Comparison of ENCODE assay signal across 10 cellular contexts in genomic region chr4:109389367-109390118, GRCh38. TPM values are rescaled to one million over a fixed set of nuclear protein-coding genes. Genes with fewer than 3 reads are reported as not detected.
A peak's percentile ranks its signal among the peaks of the same experiment; 100 is the strongest.
DNase-seq lines count a peak whose midpoint lies in the region; ATAC-seq, FAIRE-seq and TF ChIP-seq lines count a peak whose summit lies in the region.
"Had no signal": no experiment of that assay in that cellular context is flagged by ENCODE, and none has a peak within 500 bp of the region (broad histone marks: within the 10 kb centered on the region; RNA-seq: fewer than 3 reads in every experiment).

No MANE protein-coding gene starts in this region.

- H3K27ac ChIP-seq in HepG2 (ENCODE audit: extremely low read length, insufficient read depth, low read length) (no peak overlapping the region), right lobe of liver (no peak overlapping the region), left lung (no peak overlapping the region)
- H3K27ac ChIP-seq: epithelial cell of prostate had no signal

- no TSS peak for BruUV-seq in HepG2 (replicated peaks; lab: Mats Ljungman, UMichigan)

- H3K27ac Mint-ChIP-seq in brain, result peak overlapping the region in 3 of 5 experiments; percentile 31 to 88 (median 56)
- no peak overlapping the region for H3K27ac Mint-ChIP-seq in stimulated activated effector memory CD8-positive, alpha-beta T cell treated with anti-CD3 and anti-CD28 coated beads, Interleukin-12 subunit alpha, Interleukin-12 subunit beta, amount 100 ng/mL, for 72 hours

- intact Hi-C loops in HepG2 (cut with micrococcal nuclease; ENCODE audit: unreplicated experiment) (no loop called here), right lobe of liver (cut with DNase I) (no loop called here), left lung (cut with DNase I) (no loop called here)

- H3K36me3 ChIP-seq in HepG2 (replicated peaks in 1 of 2; ENCODE audit: control insufficient read depth in 1 of 2, insufficient read depth in 2 of 2, low read length in 2 of 2), result no peaks in the 10 kb centered on the region
- no peaks in the 10 kb centered on the region for H3K36me3 ChIP-seq in right lobe of liver
- H3K36me3 ChIP-seq in left lung, result no peaks in the 10 kb centered on the region

- no peak for TF ChIP-seq EP300 in HepG2 (IDR thresholded peaks at IDR 0.05; ENCODE audit: low read depth in 2 of 2, low read length in 2 of 2)
- no peak for TF ChIP-seq EP300 in HepG2 (CRISPR knock-in tag; IDR thresholded peaks at IDR 0.05; ENCODE audit: borderline replicate concordance)

- H3K27me3 Mint-ChIP-seq in brain, result peaks cover 4% of the 10 kb centered on the region

- H3K9ac ChIP-seq in HepG2 (ENCODE audit: insufficient read depth, low read depth, low read length), result no peak overlapping the region

- TF ChIP-seq POLR2A in HepG2 (IDR thresholded peaks at IDR 0.05; ENCODE audit: insufficient read depth in 1 of 2, low read depth in 2 of 2, low read length in 2 of 2) (no peak), right lobe of liver (IDR thresholded peaks at IDR 0.05) (no peak)

- no peaks in the 10 kb centered on the region for H4K20me1 ChIP-seq in HepG2 (ENCODE audit: insufficient read depth, low read length)

- H3K4me3 Mint-ChIP-seq in brain, result peak overlapping the region in 2 of 5 experiments; percentile 24 to 44
- H3K4me3 Mint-ChIP-seq in stimulated activated effector memory CD8-positive, alpha-beta T cell treated with anti-CD3 and anti-CD28 coated beads, Interleukin-12 subunit alpha, Interleukin-12 subunit beta, amount 100 ng/mL, for 72 hours, result no peak overlapping the region

- no peaks in the 10 kb centered on the region for H3K9me3 ChIP-seq in HepG2 (ENCODE audit: low read length)
- no peaks in the 10 kb centered on the region for H3K9me3 ChIP-seq in right lobe of liver
- H3K9me3 ChIP-seq in left lung, result no peaks in the 10 kb centered on the region

- no peak for TF ChIP-seq RAD21 in HepG2 (CRISPR knock-in tag; IDR thresholded peaks at IDR 0.05)

- H3K4me1 Mint-ChIP-seq in brain, result peaks cover 42% of the 10 kb centered on the region
- no peaks in the 10 kb centered on the region for H3K4me1 Mint-ChIP-seq in stimulated activated effector memory CD8-positive, alpha-beta T cell treated with anti-CD3 and anti-CD28 coated beads, Interleukin-12 subunit alpha, Interleukin-12 subunit beta, amount 100 ng/mL, for 72 hours

- H3K27me3 ChIP-seq in HepG2 (ENCODE audit: control insufficient read depth in 1 of 2, insufficient read depth in 2 of 2, low read length in 2 of 2) (0 out of 5 replicates have a peak, but pooled peaks cover 0 to 1% of the 10 kb centered on the region in 2 experiments), right lobe of liver (no peaks in the 10 kb centered on the region), left lung (no peaks in the 10 kb centered on the region)

- no peak for FAIRE-seq in HepG2 (lab: Jason Lieb, UNC)

- no peaks in the 10 kb centered on the region for H3K36me3 Mint-ChIP-seq in brain
- H3K36me3 Mint-ChIP-seq in stimulated activated effector memory CD8-positive, alpha-beta T cell treated with anti-CD3 and anti-CD28 coated beads, Interleukin-12 subunit alpha, Interleukin-12 subunit beta, amount 100 ng/mL, for 72 hours, result no peaks in the 10 kb centered on the region

- TF ChIP-seq CTCF in HepG2 (CRISPR knock-in tag; IDR thresholded peaks at IDR 0.05) (no peak), right lobe of liver (IDR thresholded peaks at IDR 0.05) (no peak), brain (conservative IDR thresholded peaks at IDR 0.05) (no peak), left lung (IDR thresholded peaks at IDR 0.05) (no peak)

- H3K4me1 ChIP-seq in HepG2 (ENCODE audit: insufficient read depth, low read length), result no peaks in the 10 kb centered on the region
- no peaks in the 10 kb centered on the region for H3K4me1 ChIP-seq in right lobe of liver
- H3K4me1 ChIP-seq in left lung, result no peaks in the 10 kb centered on the region

- CTCF ChIA-PET in HepG2 (lab: Yijun Ruan, JAX; ENCODE audit: low intra/inter-chr PET ratio, low total read pairs), result no interaction called here

- peak; percentile 20 for DNase-seq in HepG2 (ENCODE audit: low spot score)
- no peak for DNase-seq in right lobe of liver
- no peak for DNase-seq in stimulated activated effector memory CD8-positive, alpha-beta T cell treated with anti-CD3 and anti-CD28 coated beads, Interleukin-12 subunit alpha, Interleukin-12 subunit beta, amount 100 ng/mL, for 72 hours (ENCODE audit: low spot score in 2 of 2)
- DNase-seq in left lung, result no peak
- no peak for DNase-seq in inferior parietal cortex (ENCODE audit: extremely low spot score)
- DNase-seq in RKO (ENCODE audit: low spot score), result no peak
- DNase-seq: activated effector memory CD4-positive, alpha-beta T cell treated with anti-CD3 and anti-CD28 coated beads, Interleukin-2, amount 50 U/mL, for 16 hours had no signal

- in situ Hi-C loops in HepG2 (cut with HindIII; ENCODE audit: extremely low pct_ligation_motif_present, low pct_unique_long_range_greater_than_20kb), result no loop called here

- ATAC-seq in HepG2 (peak; percentile 98), right lobe of liver (no peak), HG03095 (IDR thresholded peaks at IDR 0.05; ENCODE audit: unreplicated experiment) (peak; percentile 54), left lung (no peak)
- no peak for ATAC-seq in stimulated activated effector memory CD8-positive, alpha-beta T cell treated with anti-CD3 and anti-CD28 coated beads, Interleukin-12 subunit alpha, Interleukin-12 subunit beta, amount 100 ng/mL, for 72 hours

- WGBS in HepG2 (ENCODE audit: low lambda C conversion rate), result under 1% methylated on average over 7 of the region's 7 CpGs
- 20% methylated on average over 7 of the region's 7 CpGs for WGBS in right lobe of liver (ENCODE audit: insufficient coverage, low coverage, low lambda C conversion rate, missing lambda C conversion rate)

- H3K79me2 ChIP-seq in HepG2 (ENCODE audit: insufficient read depth, low read length), result no peaks in the 10 kb centered on the region

- no peaks in the 10 kb centered on the region for H3K9me3 Mint-ChIP-seq in brain
- H3K9me3 Mint-ChIP-seq in stimulated activated effector memory CD8-positive, alpha-beta T cell treated with anti-CD3 and anti-CD28 coated beads, Interleukin-12 subunit alpha, Interleukin-12 subunit beta, amount 100 ng/mL, for 72 hours, result no peaks in the 10 kb centered on the region

- no peak overlapping the region for H2AFZ ChIP-seq in HepG2 (ENCODE audit: low read length)

- H3K4me2 ChIP-seq in HepG2 (ENCODE audit: low read depth, low read length), result no peak overlapping the region

- POLR2A ChIA-PET in HepG2 (lab: Yijun Ruan, JAX), result no interaction called here

- H3K4me3 ChIP-seq in HepG2 (replicated peaks in 1 of 3; ENCODE audit: insufficient read depth in 1 of 3, low read depth in 2 of 3, low read length in 3 of 3) (no peak overlapping the region), right lobe of liver (no peak overlapping the region), left lung (no peak overlapping the region)

TF ChIP-seq in HepG2, 621 proteins besides CTCF, POLR2A, EP300 and RAD21:
- TF ChIP-seq TFAP4 (IDR thresholded peaks at IDR 0.05; ENCODE audit: borderline replicate concordance, low read depth) (peak; percentile 71), BATF2 (CRISPR knock-in tag; IDR thresholded peaks at IDR 0.05) (no peak)

RNA-seq across cellular contexts. Expression of gene SEC24B, which starts 44.1 kb away (rescaled TPM):
- total RNA-seq in HepG2 (2016; rRNA removed; fragmentation: Illumina TruSeq; extraction: Trizol) (14.6 and 22.9 TPM in 2 replicates), right lobe of liver (10 to 100 TPM; 22.1 to 55.0 (median 27.1) TPM), left lung (10 to 100 TPM; 27.0 to 28.2 TPM)
- total RNA-seq in HepG2 (2016; cell fraction: cytosol; rRNA removed; fragmentation: Illumina TruSeq; extraction: Trizol; ENCODE audit: low read depth), result 9.1 and 10.1 TPM in 2 replicates
- 13.8 and 22.8 TPM in 2 replicates for total RNA-seq in HepG2 (2016; cell fraction: insoluble cytoplasmic fraction; rRNA removed; fragmentation: Illumina TruSeq; extraction: Trizol)
- total RNA-seq in HepG2 (2016; cell fraction: membrane; rRNA removed; fragmentation: Illumina TruSeq; extraction: Trizol), result 12.7 and 14.4 TPM in 2 replicates
- 15.7 and 16.5 TPM in 2 replicates for total RNA-seq in HepG2 (2016; cell fraction: nucleus; rRNA removed; fragmentation: Illumina TruSeq; extraction: Trizol)
- polyA plus RNA-seq in HepG2 (2011; rRNA removed) (27.3 and 39.0 TPM in 2 replicates), brain (ENCODE audit: insufficient read depth, low read depth, low replicate concordance) (9.6 TPM)
- 26.2 and 30.5 TPM in 2 replicates for polyA plus RNA-seq in HepG2 (2011; cell fraction: cytosol; rRNA removed)
- polyA plus RNA-seq in HepG2 (2011; cell fraction: nucleus; rRNA removed), result 25.8 and 26.5 TPM in 2 replicates
- polyA plus RNA-seq in HepG2 (2012), result 15.7 and 16.1 TPM in 2 replicates
- 0.83 and 0.85 TPM in 2 replicates for polyA plus RNA-seq in HepG2 (2016; cell fraction: cytosol; fragmentation: Illumina TruSeq; extraction: Trizol; ENCODE audit: low read depth)
- 21.3 and 22.5 TPM in 2 replicates for polyA plus RNA-seq in HepG2 (2016; cell fraction: insoluble cytoplasmic fraction; fragmentation: Illumina TruSeq; extraction: Trizol; ENCODE audit: low read depth)
- 2.5 and 3.3 TPM in 2 replicates for polyA plus RNA-seq in HepG2 (2016; cell fraction: membrane; fragmentation: Illumina TruSeq; extraction: Trizol; ENCODE audit: low read depth)
- 17.4 and 18.8 TPM in 2 replicates for polyA plus RNA-seq in HepG2 (2016; cell fraction: nucleus; fragmentation: Illumina TruSeq; extraction: Trizol; ENCODE audit: insufficient read depth, low read depth)
- polyA minus RNA-seq in HepG2 (2011; rRNA and poly(A)+ RNA removed; ENCODE audit: low replicate concordance), result 68.8 and 119 TPM in 2 replicates
- 35.5 TPM in 2 replicates for polyA minus RNA-seq in HepG2 (2011; cell fraction: cytosol; rRNA and poly(A)+ RNA removed)
- polyA minus RNA-seq in HepG2 (2011; cell fraction: nucleus; rRNA and poly(A)+ RNA removed), result 57.9 and 71.6 TPM in 2 replicates

Comparison
In these comparisons a context has a peak if more than half of its experiments do, and no peak if none do; other contexts are left out.
1. ATAC-seq: peak in HepG2 (single experiment) and HG03095 (single experiment); none in right lobe of liver (0 of 4), stimulated activated effector memory CD8-positive, alpha-beta T cell treated with anti-CD3 and anti-CD28 coated beads, Interleukin-12 subunit alpha, Interleukin-12 subunit beta, amount 100 ng/mL, for 72 hours (single experiment) and left lung (single experiment).